ENCODE assay signal across 22 cellular contexts in the genomic region with DNA sequence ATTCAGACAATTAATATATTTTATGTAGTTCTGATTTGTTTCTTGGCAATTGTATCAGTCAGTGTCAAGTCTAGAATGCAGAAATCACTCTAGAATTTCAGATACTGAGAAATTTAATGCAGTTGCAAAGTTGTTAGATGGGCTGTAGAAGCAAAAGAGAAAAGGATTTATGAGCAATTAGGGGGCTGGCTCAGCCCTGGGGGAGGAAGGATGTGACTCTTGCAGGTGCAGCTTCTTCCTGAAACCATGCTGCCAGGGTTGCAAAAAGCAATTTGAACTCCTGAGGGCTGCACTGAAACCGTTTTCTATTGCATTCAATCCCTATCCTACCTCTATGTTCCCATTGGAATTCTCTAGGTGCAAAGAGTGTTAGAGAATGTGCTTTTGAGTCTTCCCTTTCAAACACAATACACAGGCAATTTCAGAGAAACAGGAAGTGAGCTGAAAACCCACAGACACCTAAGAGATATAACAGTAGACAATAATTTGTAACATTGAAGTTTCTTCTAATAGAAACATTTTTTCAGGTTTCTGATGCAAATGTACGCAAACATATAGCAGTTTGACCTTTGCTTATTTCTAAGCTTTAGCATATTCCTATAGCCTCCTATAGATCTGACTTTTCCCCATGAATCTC.
DNase-seq lines count a peak whose midpoint lies in the region; ATAC-seq, FAIRE-seq and TF ChIP-seq lines count a peak whose summit lies in the region.
"Had no signal": no experiment of that assay in that cellular context is flagged by ENCODE, and none has a peak within 500 bp of the region (broad histone marks: within the 10 kb centered on the region; RNA-seq: fewer than 3 reads in every experiment).

No MANE protein-coding gene starts in this region.

- H3K4me3 Mint-ChIP-seq in neural progenitor cell: no peak overlapping the region
- no peak overlapping the region for H3K4me3 Mint-ChIP-seq in stimulated activated effector memory CD8-positive, alpha-beta T cell treated with anti-CD3 and anti-CD28 coated beads, Interleukin-12 subunit alpha, Interleukin-12 subunit beta, amount 100 ng/mL, for 72 hours
- H3K4me3 Mint-ChIP-seq: B cell; CD4-positive, alpha-beta memory T cell; GM23338; T-helper 2 cell treated with Interferon-gamma antibody and Interleukin-4, amounts not matched to agents 5 μg/mL and 100 μg/mL, for 36 hours had no signal

- H3K27me3 ChIP-seq in OCI-LY3 (ENCODE audit: low read depth, low read length) (no peaks in the 10 kb centered on the region), neural progenitor cell (no peaks in the 10 kb centered on the region), HepG2 (ENCODE audit: control insufficient read depth in 1 of 2, insufficient read depth in 2 of 2, low read length in 2 of 2) (no peaks in the 10 kb centered on the region; a peak in 1 of 5 replicates)
- H3K27me3 ChIP-seq: Peyer's patch had no signal

- TF ChIP-seq CTCF in OCI-LY3 (IDR thresholded peaks at IDR 0.05; ENCODE audit: low read depth, low read length) (no peak), neural progenitor cell (IDR thresholded peaks at IDR 0.05) (no peak), HepG2 (CRISPR knock-in tag; IDR thresholded peaks at IDR 0.05) (no peak)

- H3K9me3 ChIP-seq in OCI-LY3 (ENCODE audit: insufficient read depth, low read length): no peaks in the 10 kb centered on the region
- H3K9me3 ChIP-seq in neural progenitor cell (ENCODE audit: low read depth): no peaks in the 10 kb centered on the region
- H3K9me3 ChIP-seq in HepG2 (ENCODE audit: low read length): no peaks in the 10 kb centered on the region
- H3K9me3 ChIP-seq: Peyer's patch had no signal

- H2AFZ ChIP-seq in OCI-LY3 (ENCODE audit: low read depth, low read length) (peak overlapping the region; percentile 64), neural progenitor cell (replicated peaks) (peak overlapping the region; percentile 8), HepG2 (ENCODE audit: low read length) (no peak overlapping the region)
- H2AFZ ChIP-seq: GM23338 had no signal

- no peak for FAIRE-seq in HepG2 (lab: Jason Lieb, UNC)
- FAIRE-seq: D721Med, G401.6 had no signal

- CTCF ChIA-PET in HepG2 (lab: Yijun Ruan, JAX; ENCODE audit: low intra/inter-chr PET ratio, low total read pairs): no interaction called here

- H3K4me1 ChIP-seq in OCI-LY3 (ENCODE audit: low read length): peaks cover 19% of the 10 kb centered on the region
- H3K4me1 ChIP-seq in neural progenitor cell: no peaks in the 10 kb centered on the region
- H3K4me1 ChIP-seq in HepG2 (ENCODE audit: insufficient read depth, low read length): no peaks in the 10 kb centered on the region
- H3K4me1 ChIP-seq: Peyer's patch had no signal

- DNase-seq in neural progenitor cell (ENCODE audit: low spot score) (no peak), HepG2 (ENCODE audit: low spot score) (no peak), RKO (ENCODE audit: low spot score) (no peak)
- no peak for DNase-seq in stimulated activated effector memory CD8-positive, alpha-beta T cell treated with anti-CD3 and anti-CD28 coated beads, Interleukin-12 subunit alpha, Interleukin-12 subunit beta, amount 100 ng/mL, for 72 hours (ENCODE audit: low spot score in 2 of 2)
- DNase-seq: ACHN; CD4-positive, alpha-beta memory T cell; DMS79 treated with DMSO at 0.1 percent for 48 hours; NCI-H1092; NCI-H1694; NCI-H2107; NCI-H226; NCI-H526 treated with DMSO at 0.1 percent for 48 hours; Peyer's patch; SHP77 treated with DMSO at 0.1 percent for 48 hours had no signal

- 1% methylated on average over 2 of the region's 2 CpGs for WGBS in HepG2 (ENCODE audit: low lambda C conversion rate)

- peaks cover 3% of the 10 kb centered on the region for H3K4me1 Mint-ChIP-seq in neural progenitor cell
- no peaks in the 10 kb centered on the region for H3K4me1 Mint-ChIP-seq in stimulated activated effector memory CD8-positive, alpha-beta T cell treated with anti-CD3 and anti-CD28 coated beads, Interleukin-12 subunit alpha, Interleukin-12 subunit beta, amount 100 ng/mL, for 72 hours
- H3K4me1 Mint-ChIP-seq: B cell; CD4-positive, alpha-beta memory T cell had no signal

- no peak overlapping the region for H3K4me3 ChIP-seq in OCI-LY3 (ENCODE audit: low read length)
- no peak overlapping the region for H3K4me3 ChIP-seq in neural progenitor cell
- no peak overlapping the region for H3K4me3 ChIP-seq in HepG2 (replicated peaks in 1 of 3; ENCODE audit: insufficient read depth in 1 of 3, low read depth in 2 of 3, low read length in 3 of 3)
- H3K4me3 ChIP-seq: GM23338, Peyer's patch had no signal

- H3K27me3 Mint-ChIP-seq in neural progenitor cell (ENCODE audit: insufficient read depth, low read depth): no peaks in the 10 kb centered on the region
- H3K27me3 Mint-ChIP-seq: B cell; CD4-positive, alpha-beta memory T cell had no signal

- no peak for TF ChIP-seq RAD21 in HepG2 (CRISPR knock-in tag; IDR thresholded peaks at IDR 0.05)

- H3K36me3 Mint-ChIP-seq in neural progenitor cell: no peaks in the 10 kb centered on the region
- no peaks in the 10 kb centered on the region for H3K36me3 Mint-ChIP-seq in stimulated activated effector memory CD8-positive, alpha-beta T cell treated with anti-CD3 and anti-CD28 coated beads, Interleukin-12 subunit alpha, Interleukin-12 subunit beta, amount 100 ng/mL, for 72 hours
- H3K36me3 Mint-ChIP-seq: CD4-positive, alpha-beta memory T cell had no signal

- no peaks in the 10 kb centered on the region for H3K9me3 Mint-ChIP-seq in neural progenitor cell
- H3K9me3 Mint-ChIP-seq in stimulated activated effector memory CD8-positive, alpha-beta T cell treated with anti-CD3 and anti-CD28 coated beads, Interleukin-12 subunit alpha, Interleukin-12 subunit beta, amount 100 ng/mL, for 72 hours: peaks cover 19% of the 10 kb centered on the region
- H3K9me3 Mint-ChIP-seq: GM23338 had no signal

- H3K9ac ChIP-seq in OCI-LY3 (ENCODE audit: low read length) (no peak overlapping the region), neural progenitor cell (no peak overlapping the region), HepG2 (ENCODE audit: insufficient read depth, low read depth, low read length) (no peak overlapping the region)

- POLR2A ChIA-PET in HepG2 (lab: Yijun Ruan, JAX): no interaction called here

- H4K20me1 ChIP-seq in OCI-LY3 (ENCODE audit: insufficient read depth, low read length) (no peaks in the 10 kb centered on the region), neural progenitor cell (ENCODE audit: low read depth) (no peaks in the 10 kb centered on the region), HepG2 (ENCODE audit: insufficient read depth, low read length) (no peaks in the 10 kb centered on the region)

- H3K36me3 ChIP-seq in OCI-LY3 (replicated peaks; ENCODE audit: low read depth, low read length): no peaks in the 10 kb centered on the region
- H3K36me3 ChIP-seq in neural progenitor cell: no peaks in the 10 kb centered on the region
- H3K36me3 ChIP-seq in HepG2 (replicated peaks in 1 of 2; ENCODE audit: control insufficient read depth in 1 of 2, insufficient read depth in 2 of 2, low read length in 2 of 2): no peaks in the 10 kb centered on the region
- H3K36me3 ChIP-seq: Peyer's patch had no signal

- H3K27ac Mint-ChIP-seq in neural progenitor cell: no peak overlapping the region
- no peak overlapping the region for H3K27ac Mint-ChIP-seq in stimulated activated effector memory CD8-positive, alpha-beta T cell treated with anti-CD3 and anti-CD28 coated beads, Interleukin-12 subunit alpha, Interleukin-12 subunit beta, amount 100 ng/mL, for 72 hours
- H3K27ac Mint-ChIP-seq: B cell; CD4-positive, alpha-beta memory T cell; GM23338; T-helper 2 cell treated with Interferon-gamma antibody and Interleukin-4, amounts not matched to agents 5 μg/mL and 100 μg/mL, for 36 hours had no signal

- H3K4me2 ChIP-seq in OCI-LY3 (ENCODE audit: low read length): no peak overlapping the region
- no peak overlapping the region for H3K4me2 ChIP-seq in neural progenitor cell
- H3K4me2 ChIP-seq in HepG2 (ENCODE audit: low read depth, low read length): no peak overlapping the region
- H3K4me2 ChIP-seq: GM23338 had no signal

- H3K79me2 ChIP-seq in OCI-LY3 (ENCODE audit: low read length) (no peaks in the 10 kb centered on the region), neural progenitor cell (ENCODE audit: low read depth) (no peaks in the 10 kb centered on the region), HepG2 (ENCODE audit: insufficient read depth, low read length) (no peaks in the 10 kb centered on the region)

- no peak for TF ChIP-seq POLR2A in HepG2 (IDR thresholded peaks at IDR 0.05; ENCODE audit: insufficient read depth in 1 of 2, low read depth in 2 of 2, low read length in 2 of 2)

- BruUV-seq in HepG2 (replicated peaks; lab: Mats Ljungman, UMichigan): no TSS peak

- TF ChIP-seq EP300 in HepG2 (IDR thresholded peaks at IDR 0.05; ENCODE audit: low read depth in 2 of 2, low read length in 2 of 2) (no peak), HepG2 (CRISPR knock-in tag; IDR thresholded peaks at IDR 0.05; ENCODE audit: borderline replicate concordance) (no peak)

- intact Hi-C loops in HepG2 (cut with micrococcal nuclease; ENCODE audit: unreplicated experiment): no loop called here

- no peaks in the 10 kb centered on the region for H3F3A ChIP-seq in neural progenitor cell (ENCODE audit: low read depth)

- in situ Hi-C loops in HepG2 (cut with HindIII; ENCODE audit: extremely low pct_ligation_motif_present, low pct_unique_long_range_greater_than_20kb): no loop called here

- peak; percentile 46 for ATAC-seq in GM18858 (IDR thresholded peaks at IDR 0.05; ENCODE audit: unreplicated experiment)
- peak; percentile 71 for ATAC-seq in HG03432 (IDR thresholded peaks at IDR 0.05; ENCODE audit: unreplicated experiment)
- ATAC-seq in HepG2: no peak
- no peak for ATAC-seq in stimulated activated effector memory CD8-positive, alpha-beta T cell treated with anti-CD3 and anti-CD28 coated beads, Interleukin-12 subunit alpha, Interleukin-12 subunit beta, amount 100 ng/mL, for 72 hours
- ATAC-seq: GM23338 had no signal

- H3K27ac ChIP-seq in OCI-LY3 (ENCODE audit: low read length) (no peak overlapping the region), neural progenitor cell (no peak overlapping the region), HepG2 (ENCODE audit: extremely low read length, insufficient read depth, low read length) (no peak overlapping the region)
- H3K27ac ChIP-seq: Peyer's patch had no signal

TF ChIP-seq in HepG2, 621 proteins besides CTCF, POLR2A, EP300 and RAD21 (continues in another document):
- TF ChIP-seq ZNF841 (CRISPR knock-in tag; IDR thresholded peaks at IDR 0.05; ENCODE audit: borderline replicate concordance) (no peak), TEAD3 (CRISPR knock-in tag; optimal IDR thresholded peaks at IDR 0.05; ENCODE audit: borderline replicate concordance) (no peak), CEBPB (IDR thresholded peaks at IDR 0.05; ENCODE audit: borderline replicate concordance, low read depth, low read length) (no peak), IRX3 (CRISPR knock-in tag; IDR thresholded peaks at IDR 0.05; ENCODE audit: borderline replicate concordance, low read depth) (no peak), ZFP37 (CRISPR knock-in tag; IDR thresholded peaks at IDR 0.05; ENCODE audit: borderline replicate concordance) (no peak)

Comparison
In these comparisons a context has a peak if more than half of its experiments do, and no peak if none do; other contexts are left out.
1. ATAC-seq: peak in GM18858 (single experiment) and HG03432 (single experiment); none in HepG2 (single experiment) and stimulated activated effector memory CD8-positive, alpha-beta T cell treated with anti-CD3 and anti-CD28 coated beads, Interleukin-12 subunit alpha, Interleukin-12 subunit beta, amount 100 ng/mL, for 72 hours (single experiment).